Comparison of ENCODE assay signal across 8 cellular contexts in the genomic region with DNA sequence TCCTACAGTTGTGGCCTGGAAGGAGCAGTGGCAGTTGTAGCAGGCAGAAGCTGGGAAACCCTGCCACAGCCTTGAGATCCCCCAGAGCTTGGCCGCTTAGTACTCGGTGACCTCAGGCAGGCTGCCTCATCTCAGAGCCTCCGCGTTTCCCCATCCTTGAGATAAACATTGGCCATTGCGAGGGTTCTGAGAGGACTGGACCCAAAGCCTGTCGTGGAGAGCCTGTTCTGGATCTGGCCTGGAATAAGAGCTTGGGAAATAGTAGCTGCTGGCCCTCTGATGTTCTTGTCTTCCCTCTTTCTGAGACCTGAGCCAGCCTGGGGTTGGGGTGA. TPM values are rescaled to one million over a fixed set of nuclear protein-coding genes. Genes with fewer than 3 reads are reported as not detected.
DNase-seq lines count a peak whose midpoint lies in the region; ATAC-seq and TF ChIP-seq lines count a peak whose summit lies in the region.

No MANE protein-coding gene starts in this region.

- no peak overlapping the region for H3K27ac ChIP-seq in OCI-LY7 (ENCODE audit: low read depth, low read length, poor library complexity, severe bottlenecking)
- no peak overlapping the region for H3K27ac ChIP-seq in neural cell (ENCODE audit: low read length)

- CTCF ChIA-PET in OCI-LY7 (lab: Charles Lee; ENCODE audit: unreplicated experiment), result interaction anchor here (1.0 kb wide), 1 partner anchor 10 kb away, joined by 6 read pairs; a partner anchor contains a TSS

- H3K36me3 ChIP-seq in BE2C (peaks cover 22% of the 10 kb centered on the region), OCI-LY7 (ENCODE audit: insufficient read depth, low read length) (peaks cover 22% of the 10 kb centered on the region), neural cell (ENCODE audit: insufficient read depth, low read length) (peaks cover 4% of the 10 kb centered on the region)

- no TSS peak for BruUV-seq in OCI-LY7 (replicated peaks; lab: Mats Ljungman, UMichigan)

- H3K4me2 ChIP-seq in OCI-LY7 (ENCODE audit: low read length) (peak overlapping the region; percentile 98), neural cell (ENCODE audit: low read length) (no peak overlapping the region)

- intact Hi-C loops in OCI-LY7 (cut with micrococcal nuclease; ENCODE audit: unreplicated experiment), result no loop called here

- TF ChIP-seq RAD21 in neural cell (conservative IDR thresholded peaks at IDR 0.05), result no peak

- H4K20me1 ChIP-seq in OCI-LY7 (ENCODE audit: insufficient read depth, low read length) (peaks cover 4% of the 10 kb centered on the region; the same call in 1 of the 2 replicates), neural cell (ENCODE audit: insufficient read depth) (no peaks in the 10 kb centered on the region)

- POLR2A ChIA-PET in OCI-LY7 (lab: Charles Lee), result no interaction called here

- H3K9me3 ChIP-seq in BE2C, result no peaks in the 10 kb centered on the region
- no peaks in the 10 kb centered on the region for H3K9me3 ChIP-seq in OCI-LY7 (ENCODE audit: low read length)
- no peaks in the 10 kb centered on the region for H3K9me3 ChIP-seq in neural cell (ENCODE audit: low read length)

- DNase-seq in BE2C (no peak), OCI-LY7 (ENCODE audit: low spot score) (no peak), epithelial cell of proximal tubule (ENCODE audit: low read depth) (no peak), NCI-H748 treated with DMSO at 0.1 percent for 48 hours (lab: John Stamatoyannopoulos, UW) (no peak), NCI-H774 (lab: John Stamatoyannopoulos, UW) (no peak)
- no peak for DNase-seq in NK-92 treated with Interleukin-12 subunit alpha and Interleukin-12 subunit beta, amount 100 ng/mL, for 24 hours (lab: John Stamatoyannopoulos, UW)

- no peaks in the 10 kb centered on the region for H3F3A ChIP-seq in neural cell (ENCODE audit: insufficient read depth, low read length, poor library complexity, severe bottlenecking)

- no peak for TF ChIP-seq EP300 in neural cell (conservative IDR thresholded peaks at IDR 0.05; ENCODE audit: poor library complexity, severe bottlenecking)

- ATAC-seq in HG02763 (IDR thresholded peaks at IDR 0.05; ENCODE audit: unreplicated experiment), result no peak

- TF ChIP-seq CTCF in BE2C (IDR thresholded peaks at IDR 0.05; ENCODE audit: low read depth, low read length) (no peak), OCI-LY7 (conservative IDR thresholded peaks at IDR 0.05; ENCODE audit: low read length) (no peak), epithelial cell of proximal tubule (conservative IDR thresholded peaks at IDR 0.05; ENCODE audit: low read depth, low read length) (no peak), neural cell (IDR thresholded peaks at IDR 0.05; ENCODE audit: poor library complexity, severe bottlenecking) (no peak)

- H3K4me1 ChIP-seq in BE2C (peaks cover 8% of the 10 kb centered on the region), OCI-LY7 (ENCODE audit: insufficient read depth, low read length, poor library complexity, severe bottlenecking) (peaks cover 22% of the 10 kb centered on the region)

- peak overlapping the region; percentile 86 for H3K9ac ChIP-seq in neural cell (ENCODE audit: low read length)

- H3K79me2 ChIP-seq in OCI-LY7 (ENCODE audit: insufficient read depth, low read depth, low read length) (peaks cover 17% of the 10 kb centered on the region), neural cell (replicated peaks; ENCODE audit: insufficient read depth, low read length) (peaks cover 9% of the 10 kb centered on the region)

- H3K4me3 ChIP-seq in BE2C (ENCODE audit: low read depth, low read length) (peak overlapping the region; percentile 94), OCI-LY7 (ENCODE audit: low read depth, low read length, poor library complexity, severe bottlenecking) (peak overlapping the region; percentile 95), epithelial cell of proximal tubule (ENCODE audit: low read depth, low read length) (peak overlapping the region; percentile 87), neural cell (ENCODE audit: low read length) (peak overlapping the region; percentile 99)

- H2AFZ ChIP-seq in OCI-LY7 (ENCODE audit: low read length), result no peak overlapping the region
- H2AFZ ChIP-seq in neural cell (ENCODE audit: low read depth, low read length), result no peak overlapping the region

- no peaks in the 10 kb centered on the region for H3K27me3 ChIP-seq in BE2C
- no peaks in the 10 kb centered on the region for H3K27me3 ChIP-seq in neural cell (ENCODE audit: insufficient read depth, low read depth, low read length)

- H3K9me2 ChIP-seq in OCI-LY7 (ENCODE audit: insufficient read depth, low read length), result no peaks in the 10 kb centered on the region
- no peaks in the 10 kb centered on the region for H3K9me2 ChIP-seq in neural cell (ENCODE audit: insufficient read depth, low read length)

TF ChIP-seq in neural cell, 6 proteins besides CTCF, POLR2A, EP300 and RAD21:
- TF ChIP-seq, protein P1, sequence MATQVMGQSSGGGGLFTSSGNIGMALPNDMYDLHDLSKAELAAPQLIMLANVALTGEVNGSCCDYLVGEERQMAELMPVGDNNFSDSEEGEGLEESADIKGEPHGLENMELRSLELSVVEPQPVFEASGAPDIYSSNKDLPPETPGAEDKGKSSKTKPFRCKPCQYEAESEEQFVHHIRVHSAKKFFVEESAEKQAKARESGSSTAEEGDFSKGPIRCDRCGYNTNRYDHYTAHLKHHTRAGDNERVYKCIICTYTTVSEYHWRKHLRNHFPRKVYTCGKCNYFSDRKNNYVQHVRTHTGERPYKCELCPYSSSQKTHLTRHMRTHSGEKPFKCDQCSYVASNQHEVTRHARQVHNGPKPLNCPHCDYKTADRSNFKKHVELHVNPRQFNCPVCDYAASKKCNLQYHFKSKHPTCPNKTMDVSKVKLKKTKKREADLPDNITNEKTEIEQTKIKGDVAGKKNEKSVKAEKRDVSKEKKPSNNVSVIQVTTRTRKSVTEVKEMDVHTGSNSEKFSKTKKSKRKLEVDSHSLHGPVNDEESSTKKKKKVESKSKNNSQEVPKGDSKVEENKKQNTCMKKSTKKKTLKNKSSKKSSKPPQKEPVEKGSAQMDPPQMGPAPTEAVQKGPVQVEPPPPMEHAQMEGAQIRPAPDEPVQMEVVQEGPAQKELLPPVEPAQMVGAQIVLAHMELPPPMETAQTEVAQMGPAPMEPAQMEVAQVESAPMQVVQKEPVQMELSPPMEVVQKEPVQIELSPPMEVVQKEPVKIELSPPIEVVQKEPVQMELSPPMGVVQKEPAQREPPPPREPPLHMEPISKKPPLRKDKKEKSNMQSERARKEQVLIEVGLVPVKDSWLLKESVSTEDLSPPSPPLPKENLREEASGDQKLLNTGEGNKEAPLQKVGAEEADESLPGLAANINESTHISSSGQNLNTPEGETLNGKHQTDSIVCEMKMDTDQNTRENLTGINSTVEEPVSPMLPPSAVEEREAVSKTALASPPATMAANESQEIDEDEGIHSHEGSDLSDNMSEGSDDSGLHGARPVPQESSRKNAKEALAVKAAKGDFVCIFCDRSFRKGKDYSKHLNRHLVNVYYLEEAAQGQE (IDR thresholded peaks at IDR 0.05; ENCODE audit: borderline replicate concordance), result no peak

RNA-seq across cellular contexts. Expression of a gene that starts 1.3 kb away (rescaled TPM):
- 71.4 TPM for polyA plus RNA-seq in BE2C (2012; ENCODE audit: insufficient read depth, insufficient read length, low read depth)
- total RNA-seq in OCI-LY7 (2014; rRNA removed; shearing (Covaris generic)), result 27.7 and 29.2 TPM in 2 replicates
- total RNA-seq in OCI-LY7 (2022) (36.9 and 37.7 TPM in 2 replicates), epithelial cell of proximal tubule (18.0 and 25.4 TPM in 2 replicates)
- 42.4 and 73.6 TPM in 2 replicates for polyA plus RNA-seq in neural cell
- polyA minus RNA-seq in neural cell, result 23.9 and 27.1 TPM in 2 replicates

RNA-seq across cellular contexts. Expression of a gene that starts 9.6 kb away (rescaled TPM):
- 114 TPM for polyA plus RNA-seq in BE2C (2012; ENCODE audit: insufficient read depth, insufficient read length, low read depth)
- 58.4 and 73.6 TPM in 2 replicates for total RNA-seq in OCI-LY7 (2014; rRNA removed; shearing (Covaris generic))
- 92.6 and 95.8 TPM in 2 replicates for total RNA-seq in OCI-LY7 (2022)
- total RNA-seq in epithelial cell of proximal tubule, result 90.1 and 97.5 TPM in 2 replicates
- polyA plus RNA-seq in neural cell, result 128 and 160 TPM in 2 replicates
- 70.7 and 73.8 TPM in 2 replicates for polyA minus RNA-seq in neural cell

RNA-seq across cellular contexts. Expression of a gene that starts 43.2 kb away (rescaled TPM):
- 116 TPM for polyA plus RNA-seq in BE2C (2012; ENCODE audit: insufficient read depth, insufficient read length, low read depth)
- total RNA-seq in OCI-LY7 (2014; rRNA removed; shearing (Covaris generic)), result 15.1 and 16.9 TPM in 2 replicates
- total RNA-seq in OCI-LY7 (2022) (13.5 and 16.9 TPM in 2 replicates), epithelial cell of proximal tubule (12.7 and 23.1 TPM in 2 replicates)
- 31.1 and 31.5 TPM in 2 replicates for polyA plus RNA-seq in neural cell
- 20.6 and 26.1 TPM in 2 replicates for polyA minus RNA-seq in neural cell
